1 cellular context compared by ENCODE assay signal in genomic region chr6:56529594-56530191, GRCh38.
A peak's percentile ranks its signal among the peaks of the same experiment; 100 is the strongest.
TF ChIP-seq lines count a peak whose summit lies in the region.

No MANE protein-coding gene starts in this region.

TF ChIP-seq in HEK293, 187 proteins besides CTCF, POLR2A, EP300 and RAD21 (continued from another document and continues in another):
- TF ChIP-seq, protein P1, sequence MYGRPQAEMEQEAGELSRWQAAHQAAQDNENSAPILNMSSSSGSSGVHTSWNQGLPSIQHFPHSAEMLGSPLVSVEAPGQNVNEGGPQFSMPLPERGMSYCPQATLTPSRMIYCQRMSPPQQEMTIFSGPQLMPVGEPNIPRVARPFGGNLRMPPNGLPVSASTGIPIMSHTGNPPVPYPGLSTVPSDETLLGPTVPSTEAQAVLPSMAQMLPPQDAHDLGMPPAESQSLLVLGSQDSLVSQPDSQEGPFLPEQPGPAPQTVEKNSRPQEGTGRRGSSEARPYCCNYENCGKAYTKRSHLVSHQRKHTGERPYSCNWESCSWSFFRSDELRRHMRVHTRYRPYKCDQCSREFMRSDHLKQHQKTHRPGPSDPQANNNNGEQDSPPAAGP (tag by site-specific recombination; IDR thresholded peaks at IDR 0.05) = peak; percentile 73; the same call in 1 of the 2 replicates
- TF ChIP-seq ZNF843 (tag by site-specific recombination; IDR thresholded peaks at IDR 0.05) (peak; percentile 100), ZNF266 (tag by site-specific recombination; IDR thresholded peaks at IDR 0.05; ENCODE audit: low read depth) (no peak), ZNF133 (tag by site-specific recombination; IDR thresholded peaks at IDR 0.05) (no peak), TSHZ1 (tag by site-specific recombination; IDR thresholded peaks at IDR 0.05; ENCODE audit: borderline replicate concordance) (peak; percentile 78), KLF8 (tag by site-specific recombination; IDR thresholded peaks at IDR 0.05) (peak; percentile 87), ZBTB48 (tag by site-specific recombination; IDR thresholded peaks at IDR 0.05) (no peak), ZXDB (tag by site-specific recombination; IDR thresholded peaks at IDR 0.05) (peak; percentile 94), ZNF366 (tag by site-specific recombination; conservative IDR thresholded peaks at IDR 0.05) (peak; percentile 92), ZNF561 (tag by site-specific recombination; IDR thresholded peaks at IDR 0.05; ENCODE audit: borderline replicate concordance) (peak; percentile 82; the same call in 1 of the 2 replicates), BCL11A (tag by site-specific recombination; IDR thresholded peaks at IDR 0.05; ENCODE audit: low read depth) (peak; percentile 99), EGR2 (tag by site-specific recombination; IDR thresholded peaks at IDR 0.05; ENCODE audit: low read depth) (no peak), PATZ1 (tag by site-specific recombination; IDR thresholded peaks at IDR 0.05) (no peak), ZFP3 (tag by site-specific recombination; IDR thresholded peaks at IDR 0.05; ENCODE audit: low read depth) (peak; percentile 20; the same call in 1 of the 2 replicates), ZNF335 (tag by site-specific recombination; conservative IDR thresholded peaks at IDR 0.05) (peak; percentile 54), ZNF394 (tag by site-specific recombination; IDR thresholded peaks at IDR 0.05; ENCODE audit: borderline replicate concordance) (peak; percentile 85), ZNF2 (tag by site-specific recombination; IDR thresholded peaks at IDR 0.05) (peak; percentile 99), ZNF292 (tag by site-specific recombination; IDR thresholded peaks at IDR 0.05; ENCODE audit: borderline replicate concordance, low read depth) (no peak), ZNF701 (tag by site-specific recombination; IDR thresholded peaks at IDR 0.05) (no peak), ZNF140 (tag by site-specific recombination; IDR thresholded peaks at IDR 0.05) (no peak), ZNF785 (tag by site-specific recombination; IDR thresholded peaks at IDR 0.05) (no peak), ZNF549 (tag by site-specific recombination; IDR thresholded peaks at IDR 0.05) (no peak), ZNF654 (tag by site-specific recombination; IDR thresholded peaks at IDR 0.05; ENCODE audit: low read depth) (peak; percentile 20; the same call in 1 of the 2 replicates), ATF2 (tag by site-specific recombination; IDR thresholded peaks at IDR 0.05; ENCODE audit: low read depth) (peak; percentile 99), FEZF1 (tag by site-specific recombination; IDR thresholded peaks at IDR 0.05) (peak; percentile 97), ZNF423 (tag by site-specific recombination; IDR thresholded peaks at IDR 0.05) (peak; percentile 58; the same call in 1 of the 2 replicates), ZNF558 (tag by site-specific recombination; IDR thresholded peaks at IDR 0.05) (peak; percentile 54; the same call in 1 of the 2 replicates), ZNF677 (tag by site-specific recombination; IDR thresholded peaks at IDR 0.05) (no peak), AEBP2 (tag by site-specific recombination; IDR thresholded peaks at IDR 0.05; ENCODE audit: borderline replicate concordance) (peak; percentile 84), ZNF221 (tag by site-specific recombination; IDR thresholded peaks at IDR 0.05; ENCODE audit: borderline replicate concordance) (0 out of 2 replicates have a peak, but pooled peaks have one; percentile 74), ZBTB21 (tag by site-specific recombination; IDR thresholded peaks at IDR 0.05) (peak; percentile 84), ZSCAN18 (tag by site-specific recombination; IDR thresholded peaks at IDR 0.05) (peak; percentile 73; the same call in 1 of the 2 replicates), ZIC2 (tag by site-specific recombination; IDR thresholded peaks at IDR 0.05) (peak; percentile 60), ZNF211 (tag by site-specific recombination; IDR thresholded peaks at IDR 0.05; ENCODE audit: low read depth) (no peak), ZNF521 (tag by site-specific recombination; IDR thresholded peaks at IDR 0.05) (no peak), ZNF10 (tag by site-specific recombination; IDR thresholded peaks at IDR 0.05) (peak; percentile 58), ZNF837 (tag by site-specific recombination; IDR thresholded peaks at IDR 0.05) (0 out of 2 replicates have a peak, but pooled peaks have one; percentile 26), ZNF214 (tag by site-specific recombination; IDR thresholded peaks at IDR 0.05; ENCODE audit: borderline replicate concordance) (no peak), ZNF548 (tag by site-specific recombination; IDR thresholded peaks at IDR 0.05) (no peak), SCRT2 (tag by site-specific recombination; IDR thresholded peaks at IDR 0.05) (peak; percentile 69), SP7 (tag by site-specific recombination; IDR thresholded peaks at IDR 0.05) (peak; percentile 98), ZNF639 (tag by site-specific recombination; IDR thresholded peaks at IDR 0.05) (peak; percentile 98), ZNF350 (tag by site-specific recombination; IDR thresholded peaks at IDR 0.05) (no peak), ZNF354C (tag by site-specific recombination; IDR thresholded peaks at IDR 0.05; ENCODE audit: borderline replicate concordance, low read depth) (no peak)
- TF ChIP-seq, protein P2, sequence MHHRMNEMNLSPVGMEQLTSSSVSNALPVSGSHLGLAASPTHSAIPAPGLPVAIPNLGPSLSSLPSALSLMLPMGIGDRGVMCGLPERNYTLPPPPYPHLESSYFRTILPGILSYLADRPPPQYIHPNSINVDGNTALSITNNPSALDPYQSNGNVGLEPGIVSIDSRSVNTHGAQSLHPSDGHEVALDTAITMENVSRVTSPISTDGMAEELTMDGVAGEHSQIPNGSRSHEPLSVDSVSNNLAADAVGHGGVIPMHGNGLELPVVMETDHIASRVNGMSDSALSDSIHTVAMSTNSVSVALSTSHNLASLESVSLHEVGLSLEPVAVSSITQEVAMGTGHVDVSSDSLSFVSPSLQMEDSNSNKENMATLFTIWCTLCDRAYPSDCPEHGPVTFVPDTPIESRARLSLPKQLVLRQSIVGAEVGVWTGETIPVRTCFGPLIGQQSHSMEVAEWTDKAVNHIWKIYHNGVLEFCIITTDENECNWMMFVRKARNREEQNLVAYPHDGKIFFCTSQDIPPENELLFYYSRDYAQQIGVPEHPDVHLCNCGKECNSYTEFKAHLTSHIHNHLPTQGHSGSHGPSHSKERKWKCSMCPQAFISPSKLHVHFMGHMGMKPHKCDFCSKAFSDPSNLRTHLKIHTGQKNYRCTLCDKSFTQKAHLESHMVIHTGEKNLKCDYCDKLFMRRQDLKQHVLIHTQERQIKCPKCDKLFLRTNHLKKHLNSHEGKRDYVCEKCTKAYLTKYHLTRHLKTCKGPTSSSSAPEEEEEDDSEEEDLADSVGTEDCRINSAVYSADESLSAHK (tag by site-specific recombination; IDR thresholded peaks at IDR 0.05) = peak; percentile 90
- TF ChIP-seq, protein P3, sequence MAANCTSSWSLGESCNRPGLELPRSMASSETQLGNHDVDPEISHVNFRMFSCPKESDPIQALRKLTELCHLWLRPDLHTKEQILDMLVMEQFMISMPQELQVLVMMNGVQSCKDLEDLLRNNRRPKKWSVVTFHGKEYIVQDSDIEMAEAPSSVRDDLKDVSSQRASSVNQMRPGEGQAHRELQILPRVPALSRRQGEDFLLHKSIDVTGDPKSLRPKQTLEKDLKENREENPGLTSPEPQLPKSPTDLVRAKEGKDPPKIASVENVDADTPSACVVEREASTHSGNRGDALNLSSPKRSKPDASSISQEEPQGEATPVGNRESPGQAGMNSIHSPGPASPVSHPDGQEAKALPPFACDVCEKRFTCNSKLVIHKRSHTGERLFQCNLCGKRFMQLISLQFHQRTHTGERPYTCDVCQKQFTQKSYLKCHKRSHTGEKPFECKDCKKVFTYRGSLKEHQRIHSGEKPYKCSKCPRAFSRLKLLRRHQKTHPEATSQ (tag by site-specific recombination; IDR thresholded peaks at IDR 0.05) = peak; percentile 45; the same call in 1 of the 2 replicates
